9 cellular contexts compared by ENCODE assay signal in genomic region chrX:39261446-39262147, GRCh38.
DNase-seq lines count a peak whose midpoint lies in the region; ATAC-seq, FAIRE-seq and TF ChIP-seq lines count a peak whose summit lies in the region.
"Had no signal": no experiment of that assay in that cellular context is flagged by ENCODE, and none has a peak within 500 bp of the region (broad histone marks: within the 10 kb centered on the region; RNA-seq: fewer than 3 reads in every experiment).

No MANE protein-coding gene starts in this region.

- H3K4me3 Mint-ChIP-seq in CD14-positive monocyte: no peak overlapping the region
- H3K4me3 Mint-ChIP-seq in activated naive CD4-positive, alpha-beta T cell treated with anti-CD3 and anti-CD28 coated beads, Interleukin-2, amount 10 ng/mL, durations not matched to agents 7 days and 5 days: no peak overlapping the region

- ATAC-seq in GM19395 (IDR thresholded peaks at IDR 0.05; ENCODE audit: unreplicated experiment) (no peak), GM21367 (IDR thresholded peaks at IDR 0.05; ENCODE audit: unreplicated experiment) (no peak)

- H3K9me3 ChIP-seq in suprapubic skin: no peaks in the 10 kb centered on the region
- H3K9me3 ChIP-seq: SJCRH30 had no signal

- WGBS in suprapubic skin: 62% methylated on average over 1 of the region's 1 CpG

- H3K36me3 ChIP-seq in suprapubic skin: no peaks in the 10 kb centered on the region
- H3K36me3 ChIP-seq: SJCRH30 had no signal

- FAIRE-seq in GM12891 (lab: Jason Lieb, UNC): no peak

- CTCF ChIA-PET in activated naive CD4-positive, alpha-beta T cell treated with anti-CD3 and anti-CD28 coated beads, Interleukin-2, amount 10 ng/mL, durations not matched to agents 7 days and 5 days (lab: Charles Lee): interaction anchor here (0.5 to 1.6 kb wide), 7 partner anchors 12 to 227 kb away, joined by 3 to 5 read pairs (median 3); no protein-coding TSS in a partner anchor

- H3K27ac Mint-ChIP-seq in CD14-positive monocyte: no peak overlapping the region
- H3K27ac Mint-ChIP-seq in activated naive CD4-positive, alpha-beta T cell treated with anti-CD3 and anti-CD28 coated beads, Interleukin-2, amount 10 ng/mL, durations not matched to agents 7 days and 5 days: no peak overlapping the region

- no peaks in the 10 kb centered on the region for H3K36me3 Mint-ChIP-seq in CD14-positive monocyte
- no peaks in the 10 kb centered on the region for H3K36me3 Mint-ChIP-seq in activated naive CD4-positive, alpha-beta T cell treated with anti-CD3 and anti-CD28 coated beads, Interleukin-2, amount 10 ng/mL, durations not matched to agents 7 days and 5 days

- H3K27me3 Mint-ChIP-seq in CD14-positive monocyte (ENCODE audit: low read depth in 3 of 3): peaks cover 0 to 4% (median 0%) of the 10 kb centered on the region in 3 donors
- no peaks in the 10 kb centered on the region for H3K27me3 Mint-ChIP-seq in activated naive CD4-positive, alpha-beta T cell treated with anti-CD3 and anti-CD28 coated beads, Interleukin-2, amount 10 ng/mL, durations not matched to agents 7 days and 5 days

- no peaks in the 10 kb centered on the region for H3K9me3 Mint-ChIP-seq in CD14-positive monocyte
- no peaks in the 10 kb centered on the region for H3K9me3 Mint-ChIP-seq in activated naive CD4-positive, alpha-beta T cell treated with anti-CD3 and anti-CD28 coated beads, Interleukin-2, amount 10 ng/mL, durations not matched to agents 7 days and 5 days

- intact Hi-C loops in CD14-positive monocyte (cut with micrococcal nuclease): no loop called here

- no peaks in the 10 kb centered on the region for H3K27me3 ChIP-seq in suprapubic skin
- H3K27me3 ChIP-seq: SJCRH30 had no signal

- no peaks in the 10 kb centered on the region for H3K4me1 ChIP-seq in suprapubic skin

- no peak overlapping the region for H3K27ac ChIP-seq in suprapubic skin
- H3K27ac ChIP-seq: SJCRH30 had no signal

- H3K4me3 ChIP-seq in suprapubic skin: no peak overlapping the region
- H3K4me3 ChIP-seq: SJCRH30 had no signal

- no peaks in the 10 kb centered on the region for H3K4me1 Mint-ChIP-seq in CD14-positive monocyte
- H3K4me1 Mint-ChIP-seq in activated naive CD4-positive, alpha-beta T cell treated with anti-CD3 and anti-CD28 coated beads, Interleukin-2, amount 10 ng/mL, durations not matched to agents 7 days and 5 days: peaks cover 3% of the 10 kb centered on the region

- no peak for DNase-seq in CD14-positive monocyte (ENCODE audit: low spot score)
- DNase-seq in GM12891 (ENCODE audit: insufficient read length, low spot score): peak; percentile 1
- DNase-seq in NCI-H2196 (lab: John Stamatoyannopoulos, UW; ENCODE audit: unreplicated experiment): peak; percentile 26
- DNase-seq in activated naive CD4-positive, alpha-beta T cell treated with anti-CD3 and anti-CD28 coated beads, Interleukin-2, amount 10 ng/mL, durations not matched to agents 7 days and 5 days: peak; percentile 23
- DNase-seq in iPS-NIHi11 (ENCODE audit: low spot score): peak; percentile 20
- no peak for DNase-seq in suprapubic skin (ENCODE audit: low spot score in 2 of 2)

- TF ChIP-seq CTCF in CD14-positive monocyte (IDR thresholded peaks at IDR 0.05) (peak; percentile 68), suprapubic skin (IDR thresholded peaks at IDR 0.05) (peak; percentile 12 to 27)

- no peak for TF ChIP-seq POLR2A in GM12891 (IDR thresholded peaks at IDR 0.05; ENCODE audit: low read depth, low read length)
- TF ChIP-seq POLR2A in suprapubic skin (IDR thresholded peaks at IDR 0.05): no peak

- TF ChIP-seq EP300 in suprapubic skin (IDR thresholded peaks at IDR 0.05): no peak

TF ChIP-seq in GM12891, 5 proteins besides CTCF, POLR2A, EP300 and RAD21:
- TF ChIP-seq SPI1 (IDR thresholded peaks at IDR 0.05; ENCODE audit: low read depth, low read length): no peak
- TF ChIP-seq TAF1 (IDR thresholded peaks at IDR 0.05; ENCODE audit: low read depth, low read length): no peak
- TF ChIP-seq POLR2AphosphoS5 (IDR thresholded peaks at IDR 0.05; ENCODE audit: low read depth, low read length): no peak
- no peak for TF ChIP-seq POU2F2 (IDR thresholded peaks at IDR 0.05; ENCODE audit: low read depth, low read length)
- no peak for TF ChIP-seq PAX5 (IDR thresholded peaks at IDR 0.05; ENCODE audit: insufficient read depth, low read length, severe bottlenecking)

Comparison
In these comparisons a context has a peak if more than half of its experiments do, and no peak if none do; other contexts are left out.
1. DNase-seq: peak in GM12891 (single experiment), NCI-H2196 (single experiment), activated naive CD4-positive, alpha-beta T cell treated with anti-CD3 and anti-CD28 coated beads, Interleukin-2, amount 10 ng/mL, durations not matched to agents 7 days and 5 days (single experiment) and iPS-NIHi11 (single experiment); none in CD14-positive monocyte (single experiment) and suprapubic skin (0 of 2).